In the genomic region with DNA sequence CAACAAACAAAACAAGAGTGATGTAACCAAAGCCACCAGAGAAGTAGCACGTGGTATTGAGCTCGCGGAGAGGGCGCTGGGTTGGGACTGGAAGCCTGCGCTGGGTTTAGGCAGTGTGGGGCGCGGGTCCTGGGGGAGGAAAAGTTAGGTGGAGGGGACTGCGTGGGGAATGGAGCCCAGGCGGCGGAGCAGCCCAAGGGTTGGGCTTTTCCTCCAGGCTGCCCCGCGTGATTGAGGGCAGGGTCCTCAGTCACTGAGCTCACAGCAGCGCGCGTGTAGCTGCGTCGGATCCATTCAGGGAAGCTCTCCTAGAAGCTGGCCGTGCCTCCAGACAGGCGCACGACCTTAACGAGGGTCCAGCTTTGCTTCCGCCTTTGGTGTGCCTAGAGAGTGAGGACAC, we compare ENCODE assay signal across 31 cellular contexts.
"Had no signal": no experiment of that assay in that cellular context is flagged by ENCODE, and none has a peak within 500 bp of the region (broad histone marks: within the 10 kb centered on the region; RNA-seq: fewer than 3 reads in every experiment).

No MANE protein-coding gene starts in this region.

- H3K27ac Mint-ChIP-seq: naive thymus-derived CD4-positive, alpha-beta T cell; natural killer cell; nephron; neural progenitor cell; progenitor cell of endocrine pancreas; stimulated activated memory B cell treated with anti-CD40 and anti-IgM and Interleukin-4, amounts not matched to agents 10 μg/mL and 1 μg/mL and 100 μg/mL, for 72 hours; stimulated activated naive CD8-positive, alpha-beta T cell treated with anti-CD3 and anti-CD28 coated beads, Interleukin-15, amount 100 ng/mL, for 72 hours; type B pancreatic cell had no signal

- H3K36me3 Mint-ChIP-seq: naive thymus-derived CD4-positive, alpha-beta T cell; natural killer cell; neural progenitor cell; stimulated activated memory B cell treated with anti-CD40 and anti-IgM and Interleukin-4, amounts not matched to agents 10 μg/mL and 1 μg/mL and 100 μg/mL, for 72 hours; type B pancreatic cell had no signal

- H3K9me3 Mint-ChIP-seq: natural killer cell; neural progenitor cell; stimulated activated memory B cell treated with anti-CD40 and anti-IgM and Interleukin-4, amounts not matched to agents 10 μg/mL and 1 μg/mL and 100 μg/mL, for 72 hours; stimulated activated naive CD8-positive, alpha-beta T cell treated with anti-CD3 and anti-CD28 coated beads, Interleukin-15, amount 100 ng/mL, for 72 hours; type B pancreatic cell had no signal

- ATAC-seq: naive thymus-derived CD4-positive, alpha-beta T cell; psoas muscle; right cardiac atrium; right lobe of liver; stimulated activated memory B cell treated with anti-CD40 and anti-IgM and Interleukin-4, amounts not matched to agents 10 μg/mL and 1 μg/mL and 100 μg/mL, for 72 hours; stimulated activated naive CD8-positive, alpha-beta T cell treated with anti-CD3 and anti-CD28 coated beads, Interleukin-15, amount 100 ng/mL, for 72 hours; stimulated activated naive CD8-positive, alpha-beta T cell treated with anti-CD3 and anti-CD28 coated beads, Interleukin-15, Interleukin-2, amounts not matched to agents 100 U/mL and 50 U/mL, for 24 hours had no signal

- H3K4me1 Mint-ChIP-seq: naive thymus-derived CD4-positive, alpha-beta T cell; neural progenitor cell; stimulated activated memory B cell treated with anti-CD40 and anti-IgM and Interleukin-4, amounts not matched to agents 10 μg/mL and 1 μg/mL and 100 μg/mL, for 72 hours; stimulated activated naive CD8-positive, alpha-beta T cell treated with anti-CD3 and anti-CD28 coated beads, Interleukin-15, amount 100 ng/mL, for 72 hours had no signal

- H3K4me1 ChIP-seq: neural progenitor cell, parathyroid adenoma, psoas muscle, right lobe of liver, sigmoid colon, suprapubic skin, testis, tibial artery, transverse colon, vagina had no signal

- H3K9me3 ChIP-seq: neutrophil, ovary, psoas muscle, right lobe of liver, sigmoid colon, suprapubic skin, testis, tibial artery, transverse colon, vagina had no signal

- H3K4me3 Mint-ChIP-seq: naive thymus-derived CD4-positive, alpha-beta T cell; natural killer cell; nephron; neural progenitor cell; stimulated activated memory B cell treated with anti-CD40 and anti-IgM and Interleukin-4, amounts not matched to agents 10 μg/mL and 1 μg/mL and 100 μg/mL, for 72 hours; stimulated activated naive CD8-positive, alpha-beta T cell treated with anti-CD3 and anti-CD28 coated beads, Interleukin-15, amount 100 ng/mL, for 72 hours; type B pancreatic cell had no signal

- H3K36me3 ChIP-seq: neural progenitor cell, neutrophil, ovary, right lobe of liver, sigmoid colon, suprapubic skin, tibial artery, transverse colon, vagina had no signal

- H3K27me3 ChIP-seq: neural progenitor cell, ovary, right lobe of liver, sigmoid colon, suprapubic skin, testis, tibial artery, transverse colon, vagina had no signal

- FAIRE-seq: small intestine, urothelium cell line had no signal

- H3K27me3 Mint-ChIP-seq: progenitor cell of endocrine pancreas, type B pancreatic cell had no signal

- H3K4me3 ChIP-seq: neural progenitor cell, ovary, psoas muscle, right lobe of liver, sigmoid colon, suprapubic skin, testis, tibial artery, transverse colon, vagina had no signal

- H3K27ac ChIP-seq: neural progenitor cell, neutrophil, ovary, parathyroid adenoma, psoas muscle, right lobe of liver, sigmoid colon, suprapubic skin, testis, tibial artery, transverse colon, vagina had no signal

- DNase-seq: naive thymus-derived CD4-positive, alpha-beta T cell; natural killer cell; nucleus accumbens; ovary; posterior cingulate gyrus; psoas muscle; right cardiac atrium; right lobe of liver; sigmoid colon; small intestine; stimulated activated CD4-positive, alpha-beta T cell treated with anti-CD3 and anti-CD28 coated beads, Interleukin-15, amount 100 ng/mL, for 24 hours; stimulated activated CD4-positive, alpha-beta T cell treated with anti-CD3 and anti-CD28 coated beads, Interleukin-2, amount 100 ng/mL, for 24 hours; stimulated activated CD4-positive, alpha-beta T cell treated with anti-CD3 and anti-CD28 coated beads, Interleukin-2, amount 100 ng/mL, for 48 hours; stimulated activated CD4-positive, alpha-beta T cell treated with anti-CD3 and anti-CD28 coated beads, Interleukin-4, amount 100 ng/mL, for 24 hours; stimulated activated naive CD4-positive, alpha-beta T cell; stimulated activated naive CD8-positive, alpha-beta T cell treated with anti-CD3 and anti-CD28 coated beads, Interleukin-15, amount 100 ng/mL, for 72 hours; stimulated activated naive CD8-positive, alpha-beta T cell treated with anti-CD3 and anti-CD28 coated beads, Interleukin-15, Interleukin-2, amounts not matched to agents 100 U/mL and 50 U/mL, for 24 hours; substantia nigra; testis; tibial artery; transverse colon had no signal
